Comparison of ENCODE assay signal across 12 cellular contexts in the genomic region with DNA sequence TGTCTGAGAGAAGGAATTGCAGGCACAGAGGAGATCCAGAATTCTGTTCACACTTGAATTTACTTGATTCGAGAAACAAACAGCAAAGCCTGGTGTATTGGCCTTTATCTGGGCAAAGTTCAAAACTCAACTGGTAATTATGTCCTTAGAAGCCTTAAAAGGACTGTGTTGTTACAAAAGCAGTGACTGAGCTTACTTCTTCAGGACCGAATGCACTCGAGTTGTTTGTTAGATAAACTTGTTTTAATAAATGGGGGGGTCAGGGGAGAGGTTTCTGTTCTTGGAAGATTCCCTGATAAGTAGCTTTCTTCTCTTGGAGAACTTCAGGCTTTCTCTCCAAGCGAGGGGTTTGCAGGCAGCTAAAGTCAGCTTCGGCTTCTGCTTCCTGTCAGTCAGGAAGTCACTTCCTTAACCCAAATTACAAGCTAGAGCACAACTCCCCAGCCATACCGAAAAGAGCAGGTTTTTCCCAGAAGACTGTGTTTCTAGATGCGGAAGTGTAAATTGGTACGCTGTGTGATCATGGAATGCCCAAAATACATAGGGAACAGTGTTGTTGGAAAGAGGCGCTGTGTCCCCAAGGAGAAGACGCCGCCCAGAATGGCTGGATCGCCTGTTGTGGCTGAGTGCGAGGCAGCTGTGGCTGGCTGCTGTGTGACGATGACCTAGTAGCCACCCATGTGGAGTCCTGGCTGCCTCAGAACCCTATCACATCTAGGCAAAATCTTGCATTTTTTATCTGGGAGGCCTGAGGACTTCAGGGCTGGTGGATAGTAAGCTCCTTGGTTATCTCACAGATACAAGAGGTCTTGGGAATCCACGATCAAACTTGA.
DNase-seq lines count a peak whose midpoint lies in the region; ATAC-seq and TF ChIP-seq lines count a peak whose summit lies in the region.
"Had no signal": no experiment of that assay in that cellular context is flagged by ENCODE, and none has a peak within 500 bp of the region (broad histone marks: within the 10 kb centered on the region; RNA-seq: fewer than 3 reads in every experiment).

No MANE protein-coding gene starts in this region.

- H3K18ac ChIP-seq in trophoblast cell (ENCODE audit: low read length): peak overlapping the region; percentile 86

- H3K27me3 Mint-ChIP-seq in activated CD8-positive, alpha-beta T cell treated with anti-CD3 and anti-CD28 coated beads for 36 hours: no peaks in the 10 kb centered on the region
- H3K27me3 Mint-ChIP-seq: T-helper 17 cell had no signal

- peak overlapping the region; percentile 92 for H2BK12ac ChIP-seq in trophoblast cell (ENCODE audit: low read length)

- H3K4me1 ChIP-seq in BLaER1 (peaks cover 64% of the 10 kb centered on the region), Panc1 (ENCODE audit: control insufficient read depth, insufficient read depth, low read length) (peaks cover 91% of the 10 kb centered on the region), gastroesophageal sphincter (peaks cover 17 to 84% (median 37%) of the 10 kb centered on the region in 3 donors), trophoblast cell (ENCODE audit: control insufficient read depth in 1 of 2, insufficient read depth in 2 of 2, low read length in 2 of 2) (peaks cover 56 to 58% of the 10 kb centered on the region in 2 experiments)

- no peaks in the 10 kb centered on the region for H3K36me3 Mint-ChIP-seq in activated CD8-positive, alpha-beta T cell treated with anti-CD3 and anti-CD28 coated beads for 36 hours (ENCODE audit: low read depth)

- H3K9ac ChIP-seq in BLaER1: peak overlapping the region; percentile 69
- no peak overlapping the region for H3K9ac ChIP-seq in trophoblast cell (ENCODE audit: low read length)

- peak overlapping the region; percentile 70 for H2BK5ac ChIP-seq in trophoblast cell (ENCODE audit: low read depth, low read length, poor library complexity)

- H3K4ac ChIP-seq in trophoblast cell (ENCODE audit: low read depth, low read length): peak overlapping the region; percentile 93

- peak overlapping the region; percentile 73 for H4K8ac ChIP-seq in trophoblast cell (ENCODE audit: low read depth, low read length)

- no peak overlapping the region for H3K27ac Mint-ChIP-seq in activated CD8-positive, alpha-beta T cell treated with anti-CD3 and anti-CD28 coated beads for 36 hours
- H3K27ac Mint-ChIP-seq: T-helper 17 cell had no signal

- peak overlapping the region; percentile 30 for H2AFZ ChIP-seq in trophoblast cell (ENCODE audit: insufficient read depth, low read length, poor library complexity)

- H3K9me3 ChIP-seq in BLaER1 (no peaks in the 10 kb centered on the region), Panc1 (ENCODE audit: control insufficient read depth, insufficient read depth, low read depth, low read length) (no peaks in the 10 kb centered on the region), gastroesophageal sphincter (no peaks in the 10 kb centered on the region), trophoblast cell (ENCODE audit: insufficient read depth, low read depth, low read length) (no peaks in the 10 kb centered on the region)

- ATAC-seq in Panc1 (no peak), gastroesophageal sphincter (peak; percentile 62), HG03439 (IDR thresholded peaks at IDR 0.05; ENCODE audit: unreplicated experiment) (no peak), HG02970 (IDR thresholded peaks at IDR 0.05; ENCODE audit: low FRiP score, unreplicated experiment) (no peak)
- ATAC-seq in activated CD8-positive, alpha-beta T cell treated with anti-CD3 and anti-CD28 coated beads for 36 hours: no peak
- ATAC-seq: T-helper 17 cell had no signal

- H3K4me3 ChIP-seq in BLaER1 (peak overlapping the region; percentile 55), Panc1 (ENCODE audit: low read depth in 2 of 2, low read length in 2 of 2) (no peak overlapping the region), gastroesophageal sphincter (peak overlapping the region in 1 of 2 donors; percentile 41), trophoblast cell (ENCODE audit: low read depth, low read length) (no peak overlapping the region)

- TF ChIP-seq CTCF in Panc1 (IDR thresholded peaks at IDR 0.05) (no peak), gastroesophageal sphincter (IDR thresholded peaks at IDR 0.05) (no peak)
- TF ChIP-seq CTCF in activated CD8-positive, alpha-beta T cell treated with anti-CD3 and anti-CD28 coated beads for 36 hours (IDR thresholded peaks at IDR 0.05): no peak

- peaks cover 17% of the 10 kb centered on the region for H3K79me2 ChIP-seq in trophoblast cell (ENCODE audit: control insufficient read depth, insufficient read depth, low read length, poor library complexity)

- intact Hi-C loops in Panc1 (cut with micrococcal nuclease; ENCODE audit: unreplicated experiment): no loop called here
- intact Hi-C loops in activated CD8-positive, alpha-beta T cell treated with anti-CD3 and anti-CD28 coated beads for 36 hours (cut with micrococcal nuclease): no loop called here

- H3K79me1 ChIP-seq in trophoblast cell (ENCODE audit: low read length): peaks cover 45% of the 10 kb centered on the region

- TF ChIP-seq POLR2A in gastroesophageal sphincter (IDR thresholded peaks at IDR 0.05): no peak

- no peak for TF ChIP-seq EP300 in gastroesophageal sphincter (IDR thresholded peaks at IDR 0.05)

- WGBS in gastroesophageal sphincter (ENCODE audit: low coverage in 1 of 2), 2 donors: 21 to 29% methylated on average over 9 to 12 of the region's 15 CpGs
- WGBS in trophoblast cell (ENCODE audit: extremely low coverage, insufficient coverage, insufficient read length): no CpG with 5 or more reads among the region's 15 CpGs

- no peaks in the 10 kb centered on the region for H3K9me3 Mint-ChIP-seq in activated CD8-positive, alpha-beta T cell treated with anti-CD3 and anti-CD28 coated beads for 36 hours
- H3K9me3 Mint-ChIP-seq: mesothelial cell of epicardium had no signal

- no TSS peak for BruUV-seq in Panc1 (replicated peaks; lab: Mats Ljungman, UMichigan)

- H3K4me2 ChIP-seq in BLaER1: peak overlapping the region; percentile 94
- peak overlapping the region; percentile 25 for H3K4me2 ChIP-seq in trophoblast cell (ENCODE audit: low read length)

- peaks cover 40% of the 10 kb centered on the region for H4K20me1 ChIP-seq in BLaER1

- peaks cover 35% of the 10 kb centered on the region for H3K36me3 ChIP-seq in BLaER1
- H3K36me3 ChIP-seq in Panc1 (ENCODE audit: control insufficient read depth, insufficient read depth, low read length): no peaks in the 10 kb centered on the region
- no peaks in the 10 kb centered on the region for H3K36me3 ChIP-seq in gastroesophageal sphincter
- no peaks in the 10 kb centered on the region for H3K36me3 ChIP-seq in trophoblast cell (ENCODE audit: control insufficient read depth in 1 of 2, insufficient read depth in 2 of 2, low read length in 2 of 2)

- H2AK5ac ChIP-seq in trophoblast cell (ENCODE audit: low read length): peak overlapping the region; percentile 98

- peak overlapping the region; percentile 78 for H3K27ac ChIP-seq in BLaER1
- H3K27ac ChIP-seq in Panc1 (ENCODE audit: low read length): peak overlapping the region; percentile 97
- H3K27ac ChIP-seq in gastroesophageal sphincter: peak overlapping the region; percentile 1 to 76 (median 68)
- H3K27ac ChIP-seq in trophoblast cell (ENCODE audit: low read depth, low read length): peak overlapping the region; percentile 80

- H3K14ac ChIP-seq in trophoblast cell (ENCODE audit: low read length): peak overlapping the region; percentile 90

- POLR2A ChIA-PET in Panc1 (lab: Charles Lee): interaction anchor here (0.6 to 1.4 kb wide), 4 partner anchors 13 to 285 kb away, joined by 3 to 6 read pairs (median 5); no protein-coding TSS in a partner anchor
- POLR2A ChIA-PET in activated CD8-positive, alpha-beta T cell treated with anti-CD3 and anti-CD28 coated beads for 36 hours (lab: Charles Lee): interaction anchor here (0.9 kb wide), 1 partner anchor 133 kb away, joined by 3 read pairs; no protein-coding TSS in a partner anchor

- H3K4me3 Mint-ChIP-seq in activated CD8-positive, alpha-beta T cell treated with anti-CD3 and anti-CD28 coated beads for 36 hours: no peak overlapping the region
- H3K4me3 Mint-ChIP-seq: mesothelial cell of epicardium, T-helper 17 cell had no signal

- no peaks in the 10 kb centered on the region for H3K27me3 ChIP-seq in BLaER1
- no peaks in the 10 kb centered on the region for H3K27me3 ChIP-seq in Panc1 (ENCODE audit: control insufficient read depth, insufficient read depth, low read length)
- H3K27me3 ChIP-seq in gastroesophageal sphincter: no peaks in the 10 kb centered on the region
- H3K27me3 ChIP-seq in trophoblast cell (ENCODE audit: insufficient read depth, low read length): no peaks in the 10 kb centered on the region

- H3K23ac ChIP-seq in trophoblast cell (ENCODE audit: low read length): no peak overlapping the region

- CTCF ChIA-PET in Panc1 (lab: Charles Lee): no interaction called here
- CTCF ChIA-PET in activated CD8-positive, alpha-beta T cell treated with anti-CD3 and anti-CD28 coated beads for 36 hours (lab: Charles Lee): interaction anchor here (1.4 kb wide), 1 partner anchor 325 kb away, joined by 4 read pairs; no protein-coding TSS in a partner anchor

- H2BK120ac ChIP-seq in trophoblast cell (ENCODE audit: insufficient read depth, low read length, poor library complexity): peak overlapping the region; percentile 90

- in situ Hi-C loops in Panc1 (cut with HindIII; ENCODE audit: low pct_unique_long_range_greater_than_20kb, low sequenced_read_pairs): no loop called here

- H4K91ac ChIP-seq in trophoblast cell (ENCODE audit: low read depth, low read length): peak overlapping the region; percentile 96

- DNase-seq in Panc1 (ENCODE audit: low read depth, low spot score) (no peak), trophoblast cell (no peak)
- no peak for DNase-seq in activated CD8-positive, alpha-beta T cell treated with anti-CD3 and anti-CD28 coated beads for 36 hours
- DNase-seq in effector CD4-positive, alpha-beta T cell: no peak
- DNase-seq: amniotic stem cell, DMS53, T-helper 17 cell had no signal

- H3K4me1 Mint-ChIP-seq in activated CD8-positive, alpha-beta T cell treated with anti-CD3 and anti-CD28 coated beads for 36 hours (ENCODE audit: low read depth): no peaks in the 10 kb centered on the region
- H3K4me1 Mint-ChIP-seq: T-helper 17 cell had no signal

- peak overlapping the region; percentile 49 for H4K12ac ChIP-seq in trophoblast cell (ENCODE audit: low read depth, low read length)
